In the genomic region with DNA sequence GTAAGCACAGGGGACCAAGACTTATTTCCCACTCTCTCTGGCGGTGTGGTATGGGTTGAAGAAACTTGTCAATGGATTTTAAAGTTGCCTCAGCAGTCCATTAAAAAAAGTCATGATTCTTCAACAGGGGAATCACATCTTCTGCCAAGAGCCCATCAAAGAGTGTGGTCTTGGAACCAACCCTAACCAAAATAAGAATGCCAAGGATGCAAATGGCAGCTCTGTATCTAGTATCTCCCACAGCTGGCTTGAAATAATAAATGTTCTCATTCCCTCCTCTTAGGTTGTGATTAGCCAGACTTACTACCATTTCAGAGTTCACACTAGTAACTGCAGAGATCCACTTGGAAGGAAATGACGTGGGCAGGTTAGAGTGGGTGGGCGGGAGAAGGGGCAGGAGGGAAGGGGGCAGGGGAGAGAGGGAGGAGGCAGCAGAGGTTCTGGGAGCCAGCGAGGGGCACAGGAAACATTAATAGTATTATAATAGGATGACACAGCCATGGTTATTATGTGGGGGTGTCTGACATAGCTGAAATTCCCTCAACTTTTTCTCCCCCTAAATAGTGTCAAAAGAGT, we compare ENCODE assay signal across 18 cellular contexts. TPM values are rescaled to one million over a fixed set of nuclear protein-coding genes. Genes with fewer than 3 reads are reported as not detected.
DNase-seq lines count a peak whose midpoint lies in the region; ATAC-seq, FAIRE-seq and TF ChIP-seq lines count a peak whose summit lies in the region.
"Had no signal": no experiment of that assay in that cellular context is flagged by ENCODE, and none has a peak within 500 bp of the region (broad histone marks: within the 10 kb centered on the region; RNA-seq: fewer than 3 reads in every experiment).

No MANE protein-coding gene starts in this region.

- H2AFZ ChIP-seq in H1 (ENCODE audit: low read length), result no peak overlapping the region

- peaks cover 16% of the 10 kb centered on the region for H3K79me1 ChIP-seq in H1 (ENCODE audit: low read depth, low read length)

- H3K23me2 ChIP-seq in H1 (ENCODE audit: low read depth, low read length), result no peaks in the 10 kb centered on the region

- no peak overlapping the region for H3K9ac ChIP-seq in H1 (replicated peaks in 1 of 4; ENCODE audit: extremely low read depth in 1 of 4, low read depth in 3 of 4, low read length in 3 of 4)

- H3K4me3 ChIP-seq in cardiac muscle cell (no peak overlapping the region), H1 (ENCODE audit: extremely low read depth in 1 of 4, insufficient read depth in 2 of 4, low read depth in 3 of 4, low read length in 4 of 4) (no peak overlapping the region), transverse colon (no peak overlapping the region)

- H4K20me1 ChIP-seq in H1 (replicated peaks in 1 of 2; ENCODE audit: control insufficient read depth in 1 of 2, insufficient read depth in 2 of 2, low read length in 2 of 2), result peaks cover 5 to 22% of the 10 kb centered on the region in 2 experiments

- no peak overlapping the region for H4K8ac ChIP-seq in H1 (ENCODE audit: extremely low read depth, insufficient read depth, low read length)

- H3K23ac ChIP-seq in H1 (ENCODE audit: insufficient read length), result no peak overlapping the region

- no peak overlapping the region for H2BK120ac ChIP-seq in H1 (replicated peaks; ENCODE audit: low read depth, low read length)

- H2BK12ac ChIP-seq in H1 (ENCODE audit: low read depth, low read length), result no peak overlapping the region

- CTCF ChIA-PET in H1 (lab: Charles Lee; ENCODE audit: partially characterized antibody), result interaction anchor here (0.7 to 1.4 kb wide), 2 partner anchors 163 to 558 kb away, joined by 3 read pairs; no protein-coding TSS in a partner anchor

- H3K18ac ChIP-seq in H1 (ENCODE audit: extremely low read depth, low read length), result no peak overlapping the region

- no peak overlapping the region for H4K91ac ChIP-seq in H1 (replicated peaks; ENCODE audit: insufficient read length, low read length)

- no peak for FAIRE-seq in H1 (lab: Jason Lieb, UNC)
- FAIRE-seq: GM18507, RCC 7860 had no signal

- TF ChIP-seq CTCF in cardiac muscle cell (IDR thresholded peaks at IDR 0.05; ENCODE audit: low read depth, low read length) (no peak), H1 (IDR thresholded peaks at IDR 0.05; ENCODE audit: control extremely low read depth in 1 of 3, insufficient read depth in 1 of 3, low read depth in 1 of 3, low read length in 3 of 3) (no peak), transverse colon (IDR thresholded peaks at IDR 0.05) (no peak), GM20000 (IDR thresholded peaks at IDR 0.05; ENCODE audit: extremely low read depth, missing control alignments) (no peak)

- no peak overlapping the region for H3K4me2 ChIP-seq in H1 (ENCODE audit: insufficient read depth in 1 of 2, low read depth in 2 of 2, low read length in 2 of 2)

- TF ChIP-seq RAD21 in H1 (IDR thresholded peaks at IDR 0.05 in 1 of 2, conservative IDR thresholded peaks at IDR 0.05 in 1 of 2; ENCODE audit: low read depth in 2 of 2, low read length in 2 of 2), result no peak

- ATAC-seq in Right ventricle myocardium superior (ENCODE audit: poor library complexity), result no peak
- ATAC-seq: HepG2 had no signal

- peaks cover 8 to 92% of the 10 kb centered on the region in 2 experiments; a peak in 3 of 4 replicates for H3K79me2 ChIP-seq in H1 (ENCODE audit: control insufficient read depth in 1 of 2, insufficient read depth in 2 of 2, low read length in 2 of 2)

- no peaks in the 10 kb centered on the region for H3K36me3 ChIP-seq in cardiac muscle cell
- no peaks in the 10 kb centered on the region; a peak in 1 of 8 replicates for H3K36me3 ChIP-seq in H1 (ENCODE audit: control insufficient read depth in 2 of 4, insufficient read depth in 4 of 4, low read length in 3 of 4)
- H3K36me3 ChIP-seq in transverse colon, result no peaks in the 10 kb centered on the region

- peak overlapping the region; percentile 6 for H3K27ac ChIP-seq in cardiac muscle cell
- H3K27ac ChIP-seq in H1 (ENCODE audit: low read depth, low read length), result no peak overlapping the region
- peak overlapping the region in 3 of 4 donors; percentile 29 to 57 (median 53) for H3K27ac ChIP-seq in transverse colon
- H3K27ac ChIP-seq: C4-2B had no signal

- no peak overlapping the region for H2BK20ac ChIP-seq in H1 (ENCODE audit: low read length)

- no peak overlapping the region for H3K14ac ChIP-seq in H1 (ENCODE audit: insufficient read length)

- H3K9me3 ChIP-seq in cardiac muscle cell (ENCODE audit: low read depth), result no peaks in the 10 kb centered on the region
- no peaks in the 10 kb centered on the region for H3K9me3 ChIP-seq in H1 (ENCODE audit: insufficient read depth in 2 of 2, low read depth in 1 of 2, low read length in 1 of 2)
- H3K9me3 ChIP-seq in transverse colon, result no peaks in the 10 kb centered on the region
- H3K9me3 ChIP-seq: Caco-2 had no signal

- TF ChIP-seq POLR2A in H1 (IDR thresholded peaks at IDR 0.05; ENCODE audit: control extremely low read depth in 1 of 2, low read depth in 2 of 2, low read length in 2 of 2), result no peak
- no peak for TF ChIP-seq POLR2A in transverse colon (IDR thresholded peaks at IDR 0.05)

- H3K27me3 ChIP-seq in cardiac muscle cell (no peaks in the 10 kb centered on the region), H1 (replicated peaks in 1 of 4; ENCODE audit: control insufficient read depth in 3 of 4, extremely low read depth in 1 of 4, insufficient read depth in 3 of 4, low read length in 3 of 4) (no peaks in the 10 kb centered on the region), transverse colon (no peaks in the 10 kb centered on the region)

- H2BK15ac ChIP-seq in H1 (ENCODE audit: low read length), result no peak overlapping the region

- no peak overlapping the region for H4K5ac ChIP-seq in H1 (ENCODE audit: insufficient read length, low read depth, low read length)

- intact Hi-C loops in Right ventricle myocardium superior (cut with DNase I), result no loop called here
- intact Hi-C loops in transverse colon (cut with DNase I; ENCODE audit: low total_unique reads), result no loop called here

- no peak overlapping the region for H3K4ac ChIP-seq in H1 (replicated peaks; ENCODE audit: insufficient read length, low read depth, low read length)

- 100% methylated on average over 2 of the region's 4 CpGs; no CpG with 5 or more reads in 1 of the 2 experiments for WGBS in H1 (ENCODE audit: extremely low coverage in 1 of 2, insufficient coverage in 1 of 2, insufficient read length in 1 of 2, insufficient replicate concordance in 2 of 2, low coverage in 1 of 2, low lambda C conversion rate in 2 of 2, missing lambda C conversion rate in 1 of 2), 2 experiments
- WGBS in transverse colon (ENCODE audit: low coverage in 1 of 2), 2 donors, result 68 to 74% methylated on average over 2 to 4 of the region's 4 CpGs

- POLR2A ChIA-PET in H1 (lab: Charles Lee; ENCODE audit: partially characterized antibody), result interaction anchor here (1.0 kb wide), 1 partner anchor 10 kb away, joined by 5 read pairs; no protein-coding TSS in a partner anchor

- in situ Hi-C loops in transverse colon (cut with MboI; ENCODE audit: low pct_ligation_motif_present in 1 of 4, low pct_unique_long_range_greater_than_20kb in 1 of 4, low sequenced_read_pairs in 3 of 4), result no loop called here

- no peak overlapping the region for H2AK5ac ChIP-seq in H1 (ENCODE audit: low read depth, low read length)

- H3K4me1 ChIP-seq in cardiac muscle cell (ENCODE audit: low read depth) (peaks cover 38% of the 10 kb centered on the region), H1 (replicated peaks in 1 of 4; ENCODE audit: control insufficient read depth in 3 of 4, insufficient read depth in 4 of 4, low read length in 3 of 4) (peaks cover 8 to 29% (median 21%) of the 10 kb centered on the region in 4 experiments), transverse colon (peaks cover 0 to 10% (median 5%) of the 10 kb centered on the region in 4 donors)

- H3K56ac ChIP-seq in H1 (replicated peaks; ENCODE audit: insufficient read length, low read depth, low read length), result no peak overlapping the region

- DNase-seq in cardiac muscle cell (ENCODE audit: low read depth in 1 of 2, low spot score in 1 of 2) (no peak), Right ventricle myocardium superior (no peak), H1 (ENCODE audit: low read depth in 1 of 2, low spot score in 2 of 2) (no peak), myocyte (ENCODE audit: low read depth) (peak; percentile 16), transverse colon (no peak), T-helper 2 cell (no peak), NCI-H446 treated with DMSO at 0.1 percent for 48 hours (lab: John Stamatoyannopoulos, UW) (no peak), GM20000 (ENCODE audit: low spot score) (no peak)
- DNase-seq: Karpas-422, NCI-H1930, NCI-H2171 treated with DMSO at 0.1 percent for 48 hours, NCI-H510A treated with DMSO at 0.1 percent for 48 hours, SHP77 treated with DMSO at 0.1 percent for 48 hours had no signal

- TF ChIP-seq EP300 in H1 (IDR thresholded peaks at IDR 0.05; ENCODE audit: borderline replicate concordance in 1 of 2, low read depth in 2 of 2, low read length in 2 of 2) (no peak), transverse colon (IDR thresholded peaks at IDR 0.05; ENCODE audit: low read depth) (no peak)

- 0 out of 2 replicates have a peak overlapping the region, but pooled peaks have one; percentile 16 for H2BK5ac ChIP-seq in H1 (ENCODE audit: low read depth, low read length)

TF ChIP-seq in H1, 55 proteins besides CTCF, POLR2A, EP300 and RAD21:
- no peak for TF ChIP-seq RFX5 (IDR thresholded peaks at IDR 0.05; ENCODE audit: borderline replicate concordance, low read depth, low read length)
- no peak for TF ChIP-seq TBP (IDR thresholded peaks at IDR 0.05; ENCODE audit: low read depth, low read length)
- TF ChIP-seq MAFK (IDR thresholded peaks at IDR 0.05; ENCODE audit: low read depth, low read length), result no peak
- TF ChIP-seq KDM4A (IDR thresholded peaks at IDR 0.05; ENCODE audit: low read depth, low read length, severe bottlenecking), result no peak
- no peak for TF ChIP-seq TCF12 (IDR thresholded peaks at IDR 0.05; ENCODE audit: low read depth, low read length)
- no peak for TF ChIP-seq FOSL1 (IDR thresholded peaks at IDR 0.05; ENCODE audit: insufficient read depth, low read depth, low read length)
- TF ChIP-seq SRF (IDR thresholded peaks at IDR 0.05; ENCODE audit: low read depth, low read length), result no peak
TF ChIP-seq in H1: peak in this region for 0.

RNA-seq across cellular contexts. Expression of a gene that starts 17.6 kb away (rescaled TPM):
- total RNA-seq in cardiac muscle cell (8.3 and 13.9 TPM in 2 replicates), Right ventricle myocardium superior (9.8 TPM), myocyte (1.7 and 3.9 TPM in 2 replicates), transverse colon (10 to 100 TPM; 12.3 to 50.9 (median 26.4) TPM)
- polyA plus RNA-seq in cardiac muscle cell (7.3 and 9.6 TPM in 2 replicates), H1 (2011; rRNA removed) (6.4 and 17.9 TPM in 2 replicates)
- total RNA-seq in H1 (2021; fragmentation: NEBNext Ultra II Directional; extraction: Animal tissue kit (Norgen Biotek cat#: 25700)), result 34.1 and 42.3 TPM in 2 replicates
- polyA plus RNA-seq in H1 (2011; cell fraction: cytosol; rRNA removed), result 6.7 TPM
- polyA plus RNA-seq in H1 (2011; cell fraction: nucleus; rRNA removed), result 30.2 TPM
- 8.8 to 11.1 TPM (median 10.7 TPM) in 4 replicates for polyA plus RNA-seq in H1 (2012, experiment 1 of 2)
- polyA plus RNA-seq in H1 (2012, experiment 2 of 2), result 14.3 TPM
- polyA plus RNA-seq in H1 (2013, experiment 1 of 2), result 12.6 TPM
- polyA plus RNA-seq in H1 (2013, experiment 2 of 2), result 12.5 TPM
- polyA minus RNA-seq in H1 (2011; rRNA and poly(A)+ RNA removed), result 18.6 and 19.0 TPM in 2 replicates
- polyA minus RNA-seq in H1 (2011; cell fraction: cytosol; rRNA and poly(A)+ RNA removed), result 24.4 TPM
- 60.1 TPM for polyA minus RNA-seq in H1 (2011; cell fraction: nucleus; rRNA and poly(A)+ RNA removed)
- 1.8 TPM for polyA plus RNA-seq in myocyte (2012)
